In the genomic region with DNA sequence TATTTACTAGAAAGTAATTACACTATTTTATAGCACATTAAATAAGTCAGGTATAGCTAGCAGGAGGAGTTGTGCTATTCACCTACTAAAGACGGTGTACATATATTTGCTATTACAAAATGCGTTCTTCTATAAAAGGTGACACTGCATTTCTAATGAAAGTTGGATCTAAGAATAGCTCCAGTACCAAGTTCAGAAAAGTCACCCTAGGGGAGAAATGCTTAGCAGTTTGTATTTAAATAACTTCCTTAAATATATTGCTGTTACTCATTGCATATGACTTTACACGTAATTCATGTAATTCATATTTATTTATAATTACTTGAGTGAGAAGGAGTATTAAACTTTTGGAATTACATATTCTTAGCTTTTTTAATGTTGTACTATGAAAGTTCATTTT, we compare ENCODE assay signal across 1 cellular context.
TF ChIP-seq lines count a peak whose summit lies in the region.

No MANE protein-coding gene starts in this region.

TF ChIP-seq in HepG2, 621 proteins besides CTCF, POLR2A, EP300 and RAD21 (continued from another document):
- no peak for TF ChIP-seq ZNF672 (CRISPR knock-in tag; IDR thresholded peaks at IDR 0.05)
- TF ChIP-seq MIXL1 (CRISPR knock-in tag; IDR thresholded peaks at IDR 0.05): no peak
- TF ChIP-seq KAT7 (CRISPR knock-in tag; IDR thresholded peaks at IDR 0.05; ENCODE audit: borderline replicate concordance): no peak
TF ChIP-seq in HepG2: peak in this region for 0.
